ENCODE assay signal across 9 cellular contexts in genomic region chr11:47378011-47378835, GRCh38. TPM values are rescaled to one million over a fixed set of nuclear protein-coding genes. Genes with fewer than 3 reads are reported as not detected.
DNase-seq lines count a peak whose midpoint lies in the region; ATAC-seq and TF ChIP-seq lines count a peak whose summit lies in the region.
"Had no signal": no experiment of that assay in that cellular context is flagged by ENCODE, and none has a peak within 500 bp of the region (broad histone marks: within the 10 kb centered on the region; RNA-seq: fewer than 3 reads in every experiment).

Gene SPI1, minus strand, starts transcription at chr11:47378547. Its CDS starts 194 bp downstream, at chr11:47378353.

- no peaks in the 10 kb centered on the region for H3K27me3 ChIP-seq in lung (ENCODE audit: control insufficient read depth, insufficient read depth)
- H3K27me3 ChIP-seq: SJSA1 had no signal

- H3K4me3 Mint-ChIP-seq in T-helper 17 cell: peak within 1 kb of the TSS; percentile 31

- peaks cover 4% of the 10 kb centered on the region for H3K4me1 Mint-ChIP-seq in T-helper 17 cell

- H3K36me3 Mint-ChIP-seq in T-helper 17 cell (ENCODE audit: low read depth): no peaks in the 10 kb centered on the region

- DNase-seq in T-helper 17 cell (no peak), lung (ENCODE audit: low spot score) (peak; percentile 78), NCI-H2196 (lab: John Stamatoyannopoulos, UW; ENCODE audit: unreplicated experiment) (no peak), COR-L47 (lab: John Stamatoyannopoulos, UW) (no peak)
- no peak for DNase-seq in activated T-cell treated with anti-CD3 and anti-CD28 coated beads, Interleukin-2, amount 50 U/mL, for 48 hours
- no peak for DNase-seq in stimulated activated CD4-positive, alpha-beta T cell treated with anti-CD3 and anti-CD28 coated beads, Interleukin-4, amount 100 ng/mL, for 1 hour

- H3K36me3 ChIP-seq in lung (ENCODE audit: control insufficient read depth in 2 of 2, insufficient read depth in 2 of 2, low read length in 2 of 2): no peaks in the 10 kb centered on the region
- H3K36me3 ChIP-seq: SJSA1 had no signal

- 30 to 65% methylated on average over 31 of the region's 31 CpGs for WGBS in lung, 2 donors

- H3K27ac ChIP-seq in lung (ENCODE audit: low read depth in 1 of 2, low read length in 1 of 2): peak within 1 kb of the TSS in 1 of 2 donors; percentile 87
- H3K27ac ChIP-seq: SJSA1 had no signal

- TF ChIP-seq CTCF in lung (IDR thresholded peaks at IDR 0.05; ENCODE audit: control extremely low read depth, extremely low read depth): no peak

- peak within 1 kb of the TSS; percentile 29 for H3K4me3 ChIP-seq in lung
- H3K4me3 ChIP-seq: SJSA1 had no signal

- H3K27ac Mint-ChIP-seq in T-helper 17 cell: no peak within 1 kb of the TSS

- peaks cover 0 to 2% of the 10 kb centered on the region in 2 donors for H3K4me1 ChIP-seq in lung (ENCODE audit: control insufficient read depth in 2 of 2, insufficient read depth in 2 of 2, low read length in 2 of 2)

- no peaks in the 10 kb centered on the region for H3K9me3 ChIP-seq in T-helper 17 cell (ENCODE audit: control insufficient read depth, low read length, poor library complexity, severe bottlenecking)
- H3K9me3 ChIP-seq in lung (ENCODE audit: control insufficient read depth in 2 of 2, insufficient read depth in 1 of 2, low read length in 1 of 2): no peaks in the 10 kb centered on the region
- H3K9me3 ChIP-seq: SJSA1 had no signal

- peak; percentile 72 for ATAC-seq in GM19043 (IDR thresholded peaks at IDR 0.05; ENCODE audit: low read depth, unreplicated experiment)
- ATAC-seq in HG03060 (IDR thresholded peaks at IDR 0.05; ENCODE audit: low read depth, unreplicated experiment): peak; percentile 62
- ATAC-seq in T-helper 17 cell: peak; percentile 70
- ATAC-seq in lung (ENCODE audit: insufficient read depth, low FRiP score): peak; percentile 56

- H3K27me3 Mint-ChIP-seq in T-helper 17 cell: no peaks in the 10 kb centered on the region

RNA-seq across cellular contexts. Expression of gene SPI1, which starts in this region (rescaled TPM):
- 10 to 100 TPM in 1 of 2 donors, 1 to 10 TPM in 1; 4.9 to 14.9 TPM for total RNA-seq in T-helper 17 cell
- total RNA-seq in lung: 100 to 1,000 TPM in 1 of 2 donors, 10 to 100 TPM in 1; 27.6 to 188 TPM
- polyA plus RNA-seq in lung: 100 to 1,000 TPM; 123 to 344 TPM
- total RNA-seq: SJSA1 had no signal
